In genomic region chr13:98349731-98350305, GRCh38 we compare ENCODE assay signal across 12 cellular contexts.
DNase-seq lines count a peak whose midpoint lies in the region; ATAC-seq, FAIRE-seq and TF ChIP-seq lines count a peak whose summit lies in the region.
"Had no signal": no experiment of that assay in that cellular context is flagged by ENCODE, and none has a peak within 500 bp of the region (broad histone marks: within the 10 kb centered on the region; RNA-seq: fewer than 3 reads in every experiment).

No MANE protein-coding gene starts in this region.

- H3K4me1 ChIP-seq in HCT116 (ENCODE audit: control insufficient read depth in 1 of 2, insufficient read depth in 2 of 2, low read length in 2 of 2) (no peaks in the 10 kb centered on the region), K562 (replicated peaks in 1 of 2; ENCODE audit: control insufficient read depth in 2 of 2, insufficient read depth in 2 of 2, low read length in 2 of 2) (no peaks in the 10 kb centered on the region), liver (ENCODE audit: control insufficient read depth in 4 of 4, insufficient read depth in 4 of 4, low read length in 3 of 4) (no peaks in the 10 kb centered on the region)

- CTCF ChIA-PET in HCT116 (lab: Charles Lee) = no interaction called here
- CTCF ChIA-PET in K562 (lab: Yijun Ruan, JAX; ENCODE audit: low intra/inter-chr PET ratio) = no interaction called here

- H3K27me3 ChIP-seq in HCT116 (ENCODE audit: insufficient read depth, low read length) (no peaks in the 10 kb centered on the region), K562 (ENCODE audit: control insufficient read depth in 2 of 2, insufficient read depth in 2 of 2, low read length in 2 of 2) (peaks cover 2 to 7% of the 10 kb centered on the region in 2 experiments; a peak in 3 of 5 replicates), liver (ENCODE audit: control insufficient read depth in 4 of 4, insufficient read depth in 4 of 4, low read length in 3 of 4) (no peaks in the 10 kb centered on the region)

- RAD21 ChIA-PET in HCT116 (lab: Charles Lee; ENCODE audit: low non-redundant PET in 1 of 2, low total read pairs in 2 of 2, uncharacterized antibody in 2 of 2, unreplicated experiment in 2 of 2) = interaction anchor here in 1 of 2 experiments (0.8 kb wide), 1 partner anchor 316 kb away, joined by 4 read pairs; no protein-coding TSS in a partner anchor

- H3K27ac ChIP-seq in C4-2B (no peak overlapping the region), HCT116 (ENCODE audit: low read depth, low read length) (no peak overlapping the region), K562 (ENCODE audit: extremely low read depth, low read depth, low read length) (no peak overlapping the region), liver (ENCODE audit: low read depth in 1 of 2, low read length in 2 of 2) (no peak overlapping the region)

- no peaks in the 10 kb centered on the region for H4K20me1 ChIP-seq in HCT116 (ENCODE audit: insufficient read depth)
- no peaks in the 10 kb centered on the region for H4K20me1 ChIP-seq in K562 (replicated peaks; ENCODE audit: control insufficient read depth, insufficient read depth, low read length)

- H3K9me3 ChIP-seq in HCT116 (ENCODE audit: control insufficient read depth in 1 of 2, insufficient read depth in 1 of 2, low read depth in 1 of 2, low read length in 2 of 2) = no peaks in the 10 kb centered on the region
- H3K9me3 ChIP-seq in K562 (replicated peaks; ENCODE audit: control insufficient read depth, insufficient read depth, low read depth, low read length) = no peaks in the 10 kb centered on the region
- no peaks in the 10 kb centered on the region for H3K9me3 ChIP-seq in liver (ENCODE audit: control insufficient read depth in 4 of 4, low read length in 3 of 4)

- H3K79me2 ChIP-seq in HCT116 (ENCODE audit: insufficient read depth, low read length) (no peaks in the 10 kb centered on the region), K562 (ENCODE audit: control insufficient read depth, insufficient read depth, low read length) (no peaks in the 10 kb centered on the region)

- no peak for DNase-seq in HCT116 (ENCODE audit: low read depth, low spot score)
- DNase-seq in K562 (ENCODE audit: extremely low read depth in 1 of 4, low spot score in 3 of 4) = peak in 2 of 4 experiments; percentile 12 to 24
- no peak for DNase-seq in KBM-7
- DNase-seq: CD4-positive, CD25-positive, alpha-beta regulatory T cell; natural killer cell; stimulated activated CD4-positive, alpha-beta T cell treated with anti-CD3 and anti-CD28 coated beads, Interleukin-4, amount 100 ng/mL, for 1 hour; T-helper 2 cell had no signal

- intact Hi-C loops in HCT116 (cut with micrococcal nuclease) = no loop called here
- intact Hi-C loops in K562 (cut with micrococcal nuclease) = no loop called here

- TF ChIP-seq CTCF in C4-2B (conservative IDR thresholded peaks at IDR 0.05) = peak; percentile 10; the same call in 1 of the 2 replicates
- TF ChIP-seq CTCF in HCT116 (IDR thresholded peaks at IDR 0.05 in 2 of 3, conservative IDR thresholded peaks at IDR 0.05 in 1 of 3; ENCODE audit: borderline replicate concordance in 1 of 3, insufficient read depth in 1 of 3, low read depth in 2 of 3, low read length in 2 of 3) = peak in 2 of 3 experiments; percentile 15 to 27; a peak in 2 of 6 replicates
- TF ChIP-seq CTCF in K562 (IDR thresholded peaks at IDR 0.05 in 2 of 3, conservative IDR thresholded peaks at IDR 0.05 in 1 of 3; ENCODE audit: insufficient read depth in 2 of 3, low read depth in 1 of 3, low read length in 3 of 3) = peak; percentile 31 to 44 (median 36); a peak in 4 of 6 replicates
- peak; percentile 32 for TF ChIP-seq CTCF in liver (IDR thresholded peaks at IDR 0.05; ENCODE audit: low read depth, low read length, missing input control)

- H3K4me2 ChIP-seq in HCT116 (ENCODE audit: low read length) = no peak overlapping the region
- no peak overlapping the region for H3K4me2 ChIP-seq in K562 (ENCODE audit: insufficient read depth, low read length)

- TF ChIP-seq POLR2A in HCT116 (IDR thresholded peaks at IDR 0.05; ENCODE audit: borderline replicate concordance, extremely low read depth, insufficient read depth, insufficient read length) = no peak
- TF ChIP-seq POLR2A in K562 (conservative IDR thresholded peaks at IDR 0.05) = no peak

- in situ Hi-C loops in K562 (cut with MboI) = no loop called here
- in situ Hi-C loops in KBM-7 (cut with MboI; ENCODE audit: low pct_unique_long_range_greater_than_20kb, low sequenced_read_pairs) = no loop called here

- no peak overlapping the region for H2AFZ ChIP-seq in HCT116 (ENCODE audit: low read depth, low read length, poor library complexity, severe bottlenecking)
- no peak overlapping the region for H2AFZ ChIP-seq in K562 (ENCODE audit: low read depth, low read length)

- TF ChIP-seq EP300 in K562 (IDR thresholded peaks at IDR 0.05; ENCODE audit: low read length) = no peak

- POLR2A ChIA-PET in HCT116 (lab: Charles Lee) = no interaction called here
- POLR2A ChIA-PET in K562 (lab: Yijun Ruan, JAX) = no interaction called here

- FAIRE-seq in K562 (lab: Jason Lieb, UNC) = no peak

- H3K9me2 ChIP-seq in HCT116 (ENCODE audit: insufficient read depth) = no peaks in the 10 kb centered on the region

- TF ChIP-seq RAD21 in HCT116 (IDR thresholded peaks at IDR 0.05; ENCODE audit: low read depth) (peak; percentile 34; the same call in 1 of the 2 replicates), K562 (CRISPR knock-in tag; conservative IDR thresholded peaks at IDR 0.05 in 1 of 2, IDR thresholded peaks at IDR 0.05 in 1 of 2) (peak in 1 of 2 experiments; percentile 49; a peak in 2 of 4 replicates), liver (IDR thresholded peaks at IDR 0.05) (peak; percentile 78 to 85)

- BruUV-seq in HCT116 (replicated peaks; lab: Mats Ljungman, UMichigan) (no TSS peak), K562 (replicated peaks; lab: Mats Ljungman, UMichigan) (no TSS peak)

- H3K9ac ChIP-seq in HCT116 (ENCODE audit: low read length) = no peak overlapping the region
- H3K9ac ChIP-seq in K562 (ENCODE audit: insufficient read depth in 1 of 2, low read depth in 2 of 2, low read length in 2 of 2) = no peak overlapping the region
- H3K9ac ChIP-seq in liver (ENCODE audit: low read depth in 1 of 2, low read length in 2 of 2) = no peak overlapping the region

- H3K4me3 ChIP-seq in HCT116 (replicated peaks in 1 of 2; ENCODE audit: low read depth in 1 of 2, low read length in 2 of 2) (no peak overlapping the region), K562 (no peak overlapping the region), liver (ENCODE audit: low read depth in 1 of 3, low read length in 3 of 3) (no peak overlapping the region)

- ATAC-seq in HCT116 (peak; percentile 78), K562 (peak; percentile 91), HG03095 (IDR thresholded peaks at IDR 0.05; ENCODE audit: unreplicated experiment) (no peak), HG02938 (IDR thresholded peaks at IDR 0.05; ENCODE audit: unreplicated experiment) (no peak), GM19452 (IDR thresholded peaks at IDR 0.05; ENCODE audit: unreplicated experiment) (no peak)
- ATAC-seq: natural killer cell had no signal

- 3% methylated on average over 11 of the region's 11 CpGs for whole genome bisulfite sequencing in K562 (ENCODE audit: insufficient coverage, low coverage, missing lambda C conversion rate)
- 69% methylated on average over 11 of the region's 11 CpGs for WGBS in liver

- no peaks in the 10 kb centered on the region for H3K36me3 ChIP-seq in HCT116 (ENCODE audit: control insufficient read depth in 1 of 2, insufficient read depth in 2 of 2, low read length in 2 of 2)
- H3K36me3 ChIP-seq in K562 (ENCODE audit: control insufficient read depth, insufficient read depth, low read length) = no peaks in the 10 kb centered on the region
- H3K36me3 ChIP-seq in liver (ENCODE audit: control insufficient read depth in 4 of 4, insufficient read depth in 3 of 4, low read depth in 1 of 4, low read length in 3 of 4) = peaks cover 0 to 6% (median 2%) of the 10 kb centered on the region in 4 donors

- H3K9me1 ChIP-seq in K562 (ENCODE audit: control insufficient read depth, insufficient read depth, low read length) = no peaks in the 10 kb centered on the region

TF ChIP-seq in HCT116, 20 proteins besides CTCF, POLR2A, EP300 and RAD21 (continues in another document):
- no peak for TF ChIP-seq ZFX (IDR thresholded peaks at IDR 0.05)
- TF ChIP-seq EZH2 (IDR thresholded peaks at IDR 0.05) = no peak
- TF ChIP-seq ATF3 (IDR thresholded peaks at IDR 0.05) = no peak
- TF ChIP-seq SIN3A (IDR thresholded peaks at IDR 0.05; ENCODE audit: low read depth) = no peak
- no peak for TF ChIP-seq CBX3 (IDR thresholded peaks at IDR 0.05; ENCODE audit: low read depth)
- no peak for TF ChIP-seq SP1 (IDR thresholded peaks at IDR 0.05; ENCODE audit: low read depth)
- no peak for TF ChIP-seq FOSL1 (IDR thresholded peaks at IDR 0.05; ENCODE audit: low read depth)
- no peak for TF ChIP-seq ZNF274 (IDR thresholded peaks at IDR 0.05; ENCODE audit: low read depth, low read length)

TF ChIP-seq in K562, 482 proteins besides CTCF, POLR2A, EP300 and RAD21 (continues in another document):
- TF ChIP-seq MNT (conservative IDR thresholded peaks at IDR 0.05) (no peak), TAF7 (tag; IDR thresholded peaks at IDR 0.05) (no peak), ZNF830 (CRISPR knock-in tag; IDR thresholded peaks at IDR 0.05) (no peak)

TF ChIP-seq in liver, 16 proteins besides CTCF, POLR2A, EP300 and RAD21:
- no peak for TF ChIP-seq HNF4G (IDR thresholded peaks at IDR 0.05)
- no peak for TF ChIP-seq FOXA1 (IDR thresholded peaks at IDR 0.05)

Comparison
In these comparisons a context has a peak if more than half of its experiments do, and no peak if none do; other contexts are left out.
1. ATAC-seq: peak in HCT116 (single experiment) and K562 (single experiment); none in HG03095 (single experiment), HG02938 (single experiment) and GM19452 (single experiment).
2. Peak in every context shown above with its lines, with median percentiles within 50 percentile points of each other: CTCF ChIP-seq.